8 cellular contexts compared by ENCODE assay signal in genomic region chr16:28879261-28879840, GRCh38. TPM values are rescaled to one million over a fixed set of nuclear protein-coding genes. Genes with fewer than 3 reads are reported as not detected.
DNase-seq lines count a peak whose midpoint lies in the region; ATAC-seq and TF ChIP-seq lines count a peak whose summit lies in the region.

No MANE protein-coding gene starts in this region.

- H3K9me3 ChIP-seq in OCI-LY7 (ENCODE audit: low read length), result no peaks in the 10 kb centered on the region

- no peaks in the 10 kb centered on the region for H3K27me3 ChIP-seq in GM06990 (replicated peaks; ENCODE audit: control insufficient read depth, insufficient read depth, low read length)

- CTCF ChIA-PET in OCI-LY7 (lab: Charles Lee; ENCODE audit: unreplicated experiment), result interaction anchor here (1.3 kb wide), 1 partner anchor 57 kb away, joined by 3 read pairs; no protein-coding TSS in a partner anchor

- H4K20me1 ChIP-seq in OCI-LY7 (ENCODE audit: insufficient read depth, low read length), result no peaks in the 10 kb centered on the region

- POLR2A ChIA-PET in OCI-LY7 (lab: Charles Lee), result interaction anchor here (0.8 to 1.4 kb wide), 4 partner anchors 15 to 66 kb away, joined by 3 to 5 read pairs (median 4); no protein-coding TSS in a partner anchor

- peaks cover 24% of the 10 kb centered on the region for H3K4me1 ChIP-seq in OCI-LY7 (ENCODE audit: insufficient read depth, low read length, poor library complexity, severe bottlenecking)

- H2AFZ ChIP-seq in OCI-LY7 (ENCODE audit: low read length), result peak overlapping the region; percentile 60; the same call in 1 of the 2 replicates

- no peaks in the 10 kb centered on the region; the same call in 1 of the 2 replicates for H3K36me3 ChIP-seq in GM06990 (ENCODE audit: control insufficient read depth, insufficient read depth, low read length)
- H3K36me3 ChIP-seq in OCI-LY7 (ENCODE audit: insufficient read depth, low read length), result peaks cover 4% of the 10 kb centered on the region

- H3K79me2 ChIP-seq in OCI-LY7 (ENCODE audit: insufficient read depth, low read depth, low read length), result peaks cover 6% of the 10 kb centered on the region; the same call in 1 of the 2 replicates

- H3K4me2 ChIP-seq in OCI-LY7 (ENCODE audit: low read length), result peak overlapping the region; percentile 92

- H3K27ac ChIP-seq in OCI-LY7 (ENCODE audit: low read depth, low read length, poor library complexity, severe bottlenecking), result peak overlapping the region; percentile 64

- intact Hi-C loops in OCI-LY7 (cut with micrococcal nuclease; ENCODE audit: unreplicated experiment), result loop anchor here (1.0 to 10.0 kb wide), 2 partner anchors 66 to 1875 kb away; no protein-coding TSS in a partner anchor

- H3K4me3 ChIP-seq in GM06990 (replicated peaks; ENCODE audit: low read depth, low read length) (peak overlapping the region; percentile 83), OCI-LY7 (ENCODE audit: low read depth, low read length, poor library complexity, severe bottlenecking) (peak overlapping the region; percentile 77)

- H3K9me2 ChIP-seq in OCI-LY7 (ENCODE audit: insufficient read depth, low read length), result no peaks in the 10 kb centered on the region

- ATAC-seq in GM21825 (IDR thresholded peaks at IDR 0.05; ENCODE audit: unreplicated experiment), result peak; percentile 18
- ATAC-seq in esophagus mucosa, result peak; percentile 36
- peak; percentile 43 for ATAC-seq in omental fat pad (ENCODE audit: low FRiP score)
- ATAC-seq in GM21390 (IDR thresholded peaks at IDR 0.05; ENCODE audit: unreplicated experiment), result no peak

- TF ChIP-seq CTCF in GM06990 (IDR thresholded peaks at IDR 0.05; ENCODE audit: insufficient read depth, low read length, poor library complexity, severe bottlenecking), result no peak
- no peak for TF ChIP-seq CTCF in OCI-LY7 (conservative IDR thresholded peaks at IDR 0.05; ENCODE audit: low read length)
- TF ChIP-seq CTCF in omental fat pad (IDR thresholded peaks at IDR 0.05), result no peak

- TSS peak; percentile 97 for BruUV-seq in OCI-LY7 (replicated peaks; lab: Mats Ljungman, UMichigan)

- DNase-seq in GM06990 (ENCODE audit: extremely low read depth, insufficient read length), result no peak
- no peak for DNase-seq in OCI-LY7 (ENCODE audit: low spot score)
- no peak for DNase-seq in omental fat pad (ENCODE audit: low spot score)
- DNase-seq in kidney tubule cell (ENCODE audit: low spot score), result no peak
- no peak for DNase-seq in D341Med (ENCODE audit: low spot score)

RNA-seq across cellular contexts. Expression of gene ATP2A1, which starts 1.1 kb away (rescaled TPM):
- 1.0 and 5.0 TPM in 2 replicates for total RNA-seq in OCI-LY7 (2014; rRNA removed; shearing (Covaris generic))
- total RNA-seq in OCI-LY7 (2022), result 4.4 and 5.0 TPM in 2 replicates
- total RNA-seq in esophagus mucosa, result 0.48 TPM
- under 1 TPM; 0.32 to 0.44 (median 0.37) TPM for total RNA-seq in omental fat pad

RNA-seq across cellular contexts. Expression of gene SH2B1, which starts 15.7 kb away (rescaled TPM):
- 29.8 and 59.8 TPM in 2 replicates for total RNA-seq in OCI-LY7 (2014; rRNA removed; shearing (Covaris generic))
- total RNA-seq in OCI-LY7 (2022) (76.5 and 92.9 TPM in 2 replicates), esophagus mucosa (15.7 TPM), omental fat pad (10 to 100 TPM; 16.1 to 25.4 (median 18.8) TPM)

RNA-seq across cellular contexts. Expression of gene TUFM, which starts 33.2 kb away (rescaled TPM):
- 160 and 184 TPM in 2 replicates for total RNA-seq in OCI-LY7 (2014; rRNA removed; shearing (Covaris generic))
- total RNA-seq in OCI-LY7 (2022) (176 and 211 TPM in 2 replicates), esophagus mucosa (137 TPM), omental fat pad (100 to 1,000 TPM in 2 of 4 donors, 10 to 100 TPM in 2; 93.2 to 133 (median 103) TPM)

RNA-seq across cellular contexts. Expression of gene RABEP2, which starts 45.7 kb away (rescaled TPM):
- total RNA-seq in OCI-LY7 (2014; rRNA removed; shearing (Covaris generic)), result 84.8 and 118 TPM in 2 replicates
- 84.2 and 87.2 TPM in 2 replicates for total RNA-seq in OCI-LY7 (2022)
- 15.8 TPM for total RNA-seq in esophagus mucosa
- 10 to 100 TPM; 10.1 to 21.7 (median 17.0) TPM for total RNA-seq in omental fat pad

RNA-seq across cellular contexts. Expression of gene CD19, which starts 52.4 kb away (rescaled TPM):
- total RNA-seq in OCI-LY7 (2014; rRNA removed; shearing (Covaris generic)), result 139 and 141 TPM in 2 replicates
- total RNA-seq in OCI-LY7 (2022) (131 and 134 TPM in 2 replicates), esophagus mucosa (0.40 TPM), omental fat pad (under 1 TPM in 1 of 4 donors, not detected in 3; 0.46 TPM)
